14 cellular contexts compared by ENCODE assay signal in the genomic region with DNA sequence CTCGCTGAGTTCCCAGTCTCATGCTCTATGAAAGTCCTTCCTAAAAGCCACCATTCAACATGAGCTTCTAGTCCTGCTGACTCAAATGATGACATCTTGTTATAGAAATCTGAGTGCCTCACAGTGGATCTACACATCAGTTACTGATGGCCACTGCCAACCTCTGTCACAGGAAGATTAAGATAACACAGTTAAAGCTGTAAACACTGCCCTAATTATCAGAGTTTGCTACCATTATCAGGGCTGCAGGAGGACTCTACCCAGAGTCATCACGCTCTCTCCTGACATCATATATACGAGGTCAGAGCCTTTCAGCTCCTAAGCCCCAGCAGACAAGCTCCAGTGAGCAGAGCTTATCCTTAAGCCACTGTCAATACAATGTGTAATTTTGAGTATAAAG.
DNase-seq lines count a peak whose midpoint lies in the region; ATAC-seq and TF ChIP-seq lines count a peak whose summit lies in the region.
"Had no signal": no experiment of that assay in that cellular context is flagged by ENCODE, and none has a peak within 500 bp of the region (broad histone marks: within the 10 kb centered on the region; RNA-seq: fewer than 3 reads in every experiment).

No MANE protein-coding gene starts in this region.

- no peaks in the 10 kb centered on the region; the same call in 1 of the 2 replicates for H3K27me3 Mint-ChIP-seq in HFFc6 (ENCODE audit: insufficient read depth)
- no peaks in the 10 kb centered on the region for H3K27me3 Mint-ChIP-seq in activated naive CD8-positive, alpha-beta T cell
- H3K27me3 Mint-ChIP-seq in naive thymus-derived CD4-positive, alpha-beta T cell = no peaks in the 10 kb centered on the region

- no peaks in the 10 kb centered on the region for H3K9me3 Mint-ChIP-seq in HFFc6
- no peaks in the 10 kb centered on the region for H3K9me3 Mint-ChIP-seq in activated naive CD8-positive, alpha-beta T cell (ENCODE audit: low read depth)
- peaks cover 0 to 4% (median 0%) of the 10 kb centered on the region in 11 donors for H3K9me3 Mint-ChIP-seq in naive thymus-derived CD4-positive, alpha-beta T cell
- H3K9me3 Mint-ChIP-seq: T-helper 1 cell treated with Interleukin-12 subunit alpha and Interleukin-12 subunit beta and Interleukin-4 antibody, amounts not matched to agents 30 μg/mL and 1 μg/mL, for 36 hours had no signal

- no peak overlapping the region; the same call in 1 of the 2 replicates for H3K4me3 Mint-ChIP-seq in HFFc6
- peak overlapping the region; percentile 36 for H3K4me3 Mint-ChIP-seq in activated naive CD8-positive, alpha-beta T cell
- peak overlapping the region in 4 of 10 donors; percentile 3 to 53 (median 24) for H3K4me3 Mint-ChIP-seq in naive thymus-derived CD4-positive, alpha-beta T cell
- H3K4me3 Mint-ChIP-seq: T-helper 1 cell treated with Interleukin-12 subunit alpha and Interleukin-12 subunit beta and Interleukin-4 antibody, amounts not matched to agents 30 μg/mL and 1 μg/mL, for 36 hours had no signal

- peaks cover 70% of the 10 kb centered on the region for H3K79me2 ChIP-seq in SK-N-SH (ENCODE audit: insufficient read depth)

- no peak for ATAC-seq in SK-N-SH treated with all-trans-retinoic acid at 6 μM for 48 hours
- ATAC-seq in naive thymus-derived CD4-positive, alpha-beta T cell = no peak
- no peak for ATAC-seq in upper lobe of left lung (ENCODE audit: low FRiP score in 2 of 2)

- no peak for TF ChIP-seq RAD21 in SK-N-SH (IDR thresholded peaks at IDR 0.05; ENCODE audit: low read length)

- H3K36me3 ChIP-seq in SK-N-SH (replicated peaks in 1 of 2; ENCODE audit: control insufficient read depth in 1 of 2, insufficient read depth in 2 of 2, low read length in 1 of 2) = no peaks in the 10 kb centered on the region
- no peaks in the 10 kb centered on the region for H3K36me3 ChIP-seq in naive thymus-derived CD4-positive, alpha-beta T cell (ENCODE audit: control insufficient read depth in 2 of 3, insufficient read depth in 3 of 3, low read length in 3 of 3)
- no peaks in the 10 kb centered on the region for H3K36me3 ChIP-seq in upper lobe of left lung
- H3K36me3 ChIP-seq: transverse colon had no signal

- H4K20me1 ChIP-seq in SK-N-SH (ENCODE audit: insufficient read depth) = no peaks in the 10 kb centered on the region

- no peaks in the 10 kb centered on the region for H3K9me3 ChIP-seq in SK-N-SH
- H3K9me3 ChIP-seq in naive thymus-derived CD4-positive, alpha-beta T cell (ENCODE audit: control insufficient read depth in 2 of 3, low read length in 3 of 3) = no peaks in the 10 kb centered on the region
- H3K9me3 ChIP-seq in upper lobe of left lung = no peaks in the 10 kb centered on the region
- H3K9me3 ChIP-seq: transverse colon had no signal

- peaks cover 17% of the 10 kb centered on the region for H3F3A ChIP-seq in SK-N-SH (replicated peaks; ENCODE audit: insufficient read depth)

- intact Hi-C loops in naive thymus-derived CD4-positive, alpha-beta T cell (cut with micrococcal nuclease) = loop anchor here in 1 of 2 donors (10.0 kb wide), 1 partner anchor 737 kb away; the partner anchor contains the start of genes NMBR and VTA1

- H3K27ac ChIP-seq in SK-N-SH (ENCODE audit: low read depth in 2 of 2, low read length in 1 of 2) (peak overlapping the region in 1 of 2 experiments; percentile 6; a peak in 2 of 4 replicates), upper lobe of left lung (no peak overlapping the region)
- H3K27ac ChIP-seq in naive thymus-derived CD4-positive, alpha-beta T cell (ENCODE audit: low read depth, low read length) = peak overlapping the region; percentile 39
- H3K27ac ChIP-seq: 22Rv1, C4-2B, PC-9, transverse colon had no signal

- no peak for TF ChIP-seq POLR2A in upper lobe of left lung (IDR thresholded peaks at IDR 0.05)

- WGBS in SK-N-SH (ENCODE audit: low lambda C conversion rate) = 92% methylated on average over 3 of the region's 3 CpGs
- 88 to 96% methylated on average over 3 of the region's 3 CpGs for WGBS in upper lobe of left lung, 2 donors

- CTCF ChIA-PET in SK-N-SH (lab: Yijun Ruan, JAX) = interaction anchor here (0.7 to 2.0 kb wide), 4 partner anchors 16 to 407 kb away, joined by 3 to 7 read pairs (median 4); no protein-coding TSS in a partner anchor
- CTCF ChIA-PET in naive thymus-derived CD4-positive, alpha-beta T cell (lab: Charles Lee) = interaction anchor here (0.8 to 1.6 kb wide), 4 partner anchors 13 to 189 kb away, joined by 3 to 5 read pairs (median 4); no protein-coding TSS in a partner anchor

- DNase-seq in SK-N-SH = no peak
- DNase-seq in HFFc6 = peak; percentile 24
- no peak for DNase-seq in naive thymus-derived CD4-positive, alpha-beta T cell
- DNase-seq in stimulated activated CD4-positive, alpha-beta T cell treated with anti-CD3 and anti-CD28 coated beads, Interleukin-4, amount 100 ng/mL, for 4 hours = no peak
- DNase-seq in upper lobe of left lung = no peak
- no peak for DNase-seq in NCI-H1694 treated with DMSO at 0.1 percent for 48 hours (lab: John Stamatoyannopoulos, UW)
- DNase-seq: PC-9; stimulated activated CD4-positive, alpha-beta T cell treated with anti-CD3 and anti-CD28 coated beads, Interleukin-15, amount 100 ng/mL, for 24 hours; transverse colon had no signal

- H3K9me2 ChIP-seq in SK-N-SH = no peaks in the 10 kb centered on the region

- H3K4me1 Mint-ChIP-seq in HFFc6 (ENCODE audit: low read depth) = peaks cover 74% of the 10 kb centered on the region
- H3K4me1 Mint-ChIP-seq in activated naive CD8-positive, alpha-beta T cell (ENCODE audit: low read depth) = peaks cover 89% of the 10 kb centered on the region
- peaks cover 39 to 99% (median 90%) of the 10 kb centered on the region in 7 donors for H3K4me1 Mint-ChIP-seq in naive thymus-derived CD4-positive, alpha-beta T cell

- TF ChIP-seq EP300 in SK-N-SH (IDR thresholded peaks at IDR 0.05; ENCODE audit: borderline replicate concordance in 1 of 2, low read depth in 1 of 2, low read length in 1 of 2) (peak in 1 of 2 experiments; percentile 29; a peak in 1 of 4 replicates), upper lobe of left lung (IDR thresholded peaks at IDR 0.05) (no peak)

- no peak overlapping the region for H3K4me3 ChIP-seq in SK-N-SH (ENCODE audit: low read depth in 2 of 2, low read length in 1 of 2)
- H3K4me3 ChIP-seq in naive thymus-derived CD4-positive, alpha-beta T cell (ENCODE audit: low read length) = no peak overlapping the region
- no peak overlapping the region for H3K4me3 ChIP-seq in upper lobe of left lung
- H3K4me3 ChIP-seq: PC-9, transverse colon had no signal

- peaks cover 39% of the 10 kb centered on the region for H3K36me3 Mint-ChIP-seq in HFFc6 (ENCODE audit: low read depth)
- H3K36me3 Mint-ChIP-seq in activated naive CD8-positive, alpha-beta T cell = peaks cover 26% of the 10 kb centered on the region
- peaks cover 16 to 36% (median 35%) of the 10 kb centered on the region in 5 donors for H3K36me3 Mint-ChIP-seq in naive thymus-derived CD4-positive, alpha-beta T cell

- TF ChIP-seq CTCF in SK-N-SH (IDR thresholded peaks at IDR 0.05) (no peak), HFFc6 (IDR thresholded peaks at IDR 0.05) (no peak), upper lobe of left lung (IDR thresholded peaks at IDR 0.05) (no peak)

- peaks cover 10 to 22% of the 10 kb centered on the region in 2 experiments for H3K4me1 ChIP-seq in SK-N-SH (ENCODE audit: control insufficient read depth in 1 of 2, insufficient read depth in 2 of 2, low read depth in 1 of 2, low read length in 1 of 2)
- peaks cover 46 to 50% of the 10 kb centered on the region in 2 donors for H3K4me1 ChIP-seq in naive thymus-derived CD4-positive, alpha-beta T cell (ENCODE audit: control insufficient read depth in 2 of 2, insufficient read depth in 2 of 2, low read length in 2 of 2)
- peaks cover 16 to 24% (median 19%) of the 10 kb centered on the region in 4 donors for H3K4me1 ChIP-seq in upper lobe of left lung

- no peak overlapping the region for H2AFZ ChIP-seq in SK-N-SH (ENCODE audit: low read depth)
- H2AFZ ChIP-seq: PC-9 had no signal

- peak overlapping the region; percentile 80 for H3K27ac Mint-ChIP-seq in HFFc6
- peak overlapping the region; percentile 84 for H3K27ac Mint-ChIP-seq in activated naive CD8-positive, alpha-beta T cell
- H3K27ac Mint-ChIP-seq in naive thymus-derived CD4-positive, alpha-beta T cell = peak overlapping the region in 8 of 9 donors; percentile 74 to 92 (median 82)
- H3K27ac Mint-ChIP-seq: T-helper 1 cell treated with Interleukin-12 subunit alpha and Interleukin-12 subunit beta and Interleukin-4 antibody, amounts not matched to agents 30 μg/mL and 1 μg/mL, for 36 hours had no signal

- POLR2A ChIA-PET in SK-N-SH (lab: Yijun Ruan, JAX) = interaction anchor here (1.0 to 1.4 kb wide), 2 partner anchors 9 to 36 kb away, joined by 3 read pairs; no protein-coding TSS in a partner anchor
- POLR2A ChIA-PET in naive thymus-derived CD4-positive, alpha-beta T cell (lab: Charles Lee) = interaction anchor here (0.7 to 7.4 kb wide), 5 partner anchors 16 to 46 kb away, joined by 3 to 96 read pairs (median 5); no protein-coding TSS in a partner anchor

- no peak overlapping the region for H3K4me2 ChIP-seq in SK-N-SH
- H3K4me2 ChIP-seq: PC-9 had no signal

- H3K27me3 ChIP-seq in SK-N-SH (ENCODE audit: insufficient read depth) (no peaks in the 10 kb centered on the region), upper lobe of left lung (no peaks in the 10 kb centered on the region)
- H3K27me3 ChIP-seq in naive thymus-derived CD4-positive, alpha-beta T cell (ENCODE audit: control insufficient read depth in 2 of 2, insufficient read depth in 2 of 2, low read length in 2 of 2) = no peaks in the 10 kb centered on the region
- H3K27me3 ChIP-seq: transverse colon had no signal

- H3K9ac ChIP-seq in SK-N-SH = no peak overlapping the region

TF ChIP-seq in SK-N-SH, 30 proteins besides CTCF, POLR2A, EP300 and RAD21 (continues in another document):
- TF ChIP-seq FOXJ3 (CRISPR knock-in tag; IDR thresholded peaks at IDR 0.05) (0 out of 2 replicates have a peak, but pooled peaks have one; percentile 16), USF1 (IDR thresholded peaks at IDR 0.05; ENCODE audit: borderline replicate concordance, low read depth) (no peak)

TF ChIP-seq in SK-N-SH treated with all-trans-retinoic acid at 6 μM for 48 hours, 23 proteins besides CTCF, POLR2A, EP300 and RAD21 (continues in another document):
- no peak for TF ChIP-seq ZFP3 (CRISPR knock-in tag; IDR thresholded peaks at IDR 0.05)
- no peak for TF ChIP-seq ESRRG (CRISPR knock-in tag; IDR thresholded peaks at IDR 0.05)
- TF ChIP-seq ZNF70 (CRISPR knock-in tag; IDR thresholded peaks at IDR 0.05) = no peak
- no peak for TF ChIP-seq OSR1 (CRISPR knock-in tag; IDR thresholded peaks at IDR 0.05)
- TF ChIP-seq CSDC2 (CRISPR knock-in tag; IDR thresholded peaks at IDR 0.05) = no peak
- TF ChIP-seq ZC3H10 (CRISPR knock-in tag; IDR thresholded peaks at IDR 0.05) = no peak
- no peak for TF ChIP-seq SNAI2 (CRISPR knock-in tag; IDR thresholded peaks at IDR 0.05)
